ENCODE assay signal across 17 cellular contexts in the genomic region with DNA sequence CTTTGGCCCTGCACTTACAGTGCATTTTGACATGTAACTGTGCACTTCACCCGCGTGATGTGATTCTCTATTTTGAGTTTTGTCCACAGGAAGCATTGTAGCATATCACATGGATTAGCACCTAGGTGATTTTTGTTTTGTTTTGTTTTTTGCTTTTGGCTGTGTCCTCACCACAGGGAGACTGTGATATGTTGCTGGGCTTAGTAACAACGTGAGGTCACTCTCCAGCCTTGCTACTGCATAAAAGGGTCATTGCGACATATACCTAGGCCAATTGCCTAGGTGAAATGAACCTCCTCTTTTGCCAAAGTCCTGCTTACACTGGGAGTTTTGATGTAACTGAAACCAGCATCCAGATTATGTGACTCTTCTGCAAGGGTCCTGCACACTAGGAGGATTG.
DNase-seq lines count a peak whose midpoint lies in the region; ATAC-seq, FAIRE-seq and TF ChIP-seq lines count a peak whose summit lies in the region.
"Had no signal": no experiment of that assay in that cellular context is flagged by ENCODE, and none has a peak within 500 bp of the region (broad histone marks: within the 10 kb centered on the region; RNA-seq: fewer than 3 reads in every experiment).

No MANE protein-coding gene starts in this region.

- no peak overlapping the region for H3K4me3 ChIP-seq in left ventricle myocardium inferior
- H3K4me3 ChIP-seq in fibroblast of pulmonary artery (replicated peaks; ENCODE audit: low read depth, low read length): no peak overlapping the region
- H3K4me3 ChIP-seq in HepG2 (replicated peaks in 1 of 3; ENCODE audit: insufficient read depth in 1 of 3, low read depth in 2 of 3, low read length in 3 of 3): no peak overlapping the region
- H3K4me3 ChIP-seq in CD8-positive, alpha-beta T cell (ENCODE audit: low read depth, low read length): no peak overlapping the region
- H3K4me3 ChIP-seq: GM23338 had no signal

- no peak overlapping the region for H2AFZ ChIP-seq in HepG2 (ENCODE audit: low read length)
- H2AFZ ChIP-seq: GM23338 had no signal

- no peaks in the 10 kb centered on the region for H4K20me1 ChIP-seq in HepG2 (ENCODE audit: insufficient read depth, low read length)

- H3K36me3 Mint-ChIP-seq in CD8-positive, alpha-beta T cell: no peaks in the 10 kb centered on the region
- H3K36me3 Mint-ChIP-seq: CD4-positive, alpha-beta memory T cell had no signal

- H3K27ac ChIP-seq in left ventricle myocardium inferior (replicated peaks) (peak overlapping the region; percentile 57), HepG2 (ENCODE audit: extremely low read length, insufficient read depth, low read length) (no peak overlapping the region)
- H3K27ac ChIP-seq in CD8-positive, alpha-beta T cell (ENCODE audit: low read depth, low read length): no peak overlapping the region

- 16% methylated on average over 4 of the region's 4 CpGs for WGBS in HepG2 (ENCODE audit: low lambda C conversion rate)

- no peaks in the 10 kb centered on the region for H3K4me1 Mint-ChIP-seq in CD8-positive, alpha-beta T cell (ENCODE audit: low read depth)
- H3K4me1 Mint-ChIP-seq: CD4-positive, alpha-beta memory T cell; GM23338; H9 had no signal

- TF ChIP-seq EP300 in HepG2 (IDR thresholded peaks at IDR 0.05; ENCODE audit: low read depth in 2 of 2, low read length in 2 of 2): no peak
- TF ChIP-seq EP300 in HepG2 (CRISPR knock-in tag; IDR thresholded peaks at IDR 0.05; ENCODE audit: borderline replicate concordance): no peak

- in situ Hi-C loops in HepG2 (cut with HindIII; ENCODE audit: extremely low pct_ligation_motif_present, low pct_unique_long_range_greater_than_20kb): no loop called here

- H3K27me3 ChIP-seq in left ventricle myocardium inferior (ENCODE audit: low read depth) (no peaks in the 10 kb centered on the region), HepG2 (ENCODE audit: control insufficient read depth in 1 of 2, insufficient read depth in 2 of 2, low read length in 2 of 2) (no peaks in the 10 kb centered on the region)
- H3K27me3 ChIP-seq in CD8-positive, alpha-beta T cell (ENCODE audit: insufficient read depth, low read length): no peaks in the 10 kb centered on the region

- no TSS peak for BruUV-seq in HepG2 (replicated peaks; lab: Mats Ljungman, UMichigan)

- DNase-seq in left ventricle myocardium inferior: no peak
- no peak for DNase-seq in cardiac septum (ENCODE audit: low spot score)
- peak; percentile 3 for DNase-seq in fibroblast of pulmonary artery (ENCODE audit: low read depth)
- no peak for DNase-seq in HepG2 (ENCODE audit: low spot score)
- DNase-seq in CD8-positive, alpha-beta T cell: no peak
- DNase-seq: C1 segment of cervical spinal cord; Caco-2; CD4-positive, alpha-beta memory T cell; DMS153; DND-41; H9 had no signal

- TF ChIP-seq CTCF in left ventricle myocardium inferior (IDR thresholded peaks at IDR 0.05; ENCODE audit: borderline replicate concordance) (no peak), fibroblast of pulmonary artery (IDR thresholded peaks at IDR 0.05; ENCODE audit: low read length, missing control alignments) (no peak), HepG2 (CRISPR knock-in tag; IDR thresholded peaks at IDR 0.05) (no peak)
- no peak for TF ChIP-seq CTCF in CD8-positive, alpha-beta T cell (IDR thresholded peaks at IDR 0.05)

- no peaks in the 10 kb centered on the region for H3K9me3 Mint-ChIP-seq in CD8-positive, alpha-beta T cell
- H3K9me3 Mint-ChIP-seq: CD4-positive, alpha-beta memory T cell; H9 had no signal

- H3K79me2 ChIP-seq in HepG2 (ENCODE audit: insufficient read depth, low read length): no peaks in the 10 kb centered on the region

- no peak overlapping the region for H3K4me3 Mint-ChIP-seq in CD8-positive, alpha-beta T cell
- H3K4me3 Mint-ChIP-seq: CD4-positive, alpha-beta memory T cell; GM23338; H9 had no signal

- CTCF ChIA-PET in HepG2 (lab: Yijun Ruan, JAX; ENCODE audit: low intra/inter-chr PET ratio, low total read pairs): no interaction called here
- CTCF ChIA-PET in CD8-positive, alpha-beta T cell (lab: Charles Lee): no interaction called here

- FAIRE-seq in HepG2 (lab: Jason Lieb, UNC): no peak
- FAIRE-seq: G401.6, GM12892, GM19239 had no signal

- H3K4me1 ChIP-seq in left ventricle myocardium inferior (no peaks in the 10 kb centered on the region), HepG2 (ENCODE audit: insufficient read depth, low read length) (no peaks in the 10 kb centered on the region)
- H3K4me1 ChIP-seq in CD8-positive, alpha-beta T cell (ENCODE audit: insufficient read depth, low read length): no peaks in the 10 kb centered on the region
- H3K4me1 ChIP-seq: Caco-2 had no signal

- no peak for TF ChIP-seq POLR2A in HepG2 (IDR thresholded peaks at IDR 0.05; ENCODE audit: insufficient read depth in 1 of 2, low read depth in 2 of 2, low read length in 2 of 2)

- H3K9me3 ChIP-seq in left ventricle myocardium inferior (replicated peaks): no peaks in the 10 kb centered on the region
- peaks cover 34% of the 10 kb centered on the region for H3K9me3 ChIP-seq in HepG2 (ENCODE audit: low read length)
- H3K9me3 ChIP-seq in CD8-positive, alpha-beta T cell (ENCODE audit: low read length): no peaks in the 10 kb centered on the region
- H3K9me3 ChIP-seq: Caco-2 had no signal

- no peaks in the 10 kb centered on the region for H3K36me3 ChIP-seq in left ventricle myocardium inferior
- H3K36me3 ChIP-seq in HepG2 (replicated peaks in 1 of 2; ENCODE audit: control insufficient read depth in 1 of 2, insufficient read depth in 2 of 2, low read length in 2 of 2): no peaks in the 10 kb centered on the region
- no peaks in the 10 kb centered on the region for H3K36me3 ChIP-seq in CD8-positive, alpha-beta T cell (ENCODE audit: insufficient read depth, low read length)

- H3K9ac ChIP-seq in HepG2 (ENCODE audit: insufficient read depth, low read depth, low read length): no peak overlapping the region

- ATAC-seq in HepG2 (no peak), GM18519 (IDR thresholded peaks at IDR 0.05; ENCODE audit: low FRiP score, unreplicated experiment) (no peak)
- no peak for ATAC-seq in CD8-positive, alpha-beta T cell
- ATAC-seq: GM23338, HCT116 had no signal

- H3K27me3 Mint-ChIP-seq in CD8-positive, alpha-beta T cell (ENCODE audit: low read depth): no peaks in the 10 kb centered on the region
- H3K27me3 Mint-ChIP-seq: CD4-positive, alpha-beta memory T cell had no signal

- intact Hi-C loops in left ventricle myocardium inferior (cut with micrococcal nuclease): no loop called here
- intact Hi-C loops in cardiac septum (cut with DNase I): no loop called here
- intact Hi-C loops in HepG2 (cut with micrococcal nuclease; ENCODE audit: unreplicated experiment): no loop called here
- intact Hi-C loops in CD8-positive, alpha-beta T cell (cut with DNase I, micrococcal nuclease): loop anchor here in 1 of 2 experiments (10.0 kb wide), 1 partner anchor 650 kb away; no protein-coding TSS in a partner anchor

- no peak for TF ChIP-seq RAD21 in HepG2 (CRISPR knock-in tag; IDR thresholded peaks at IDR 0.05)

- H3K27ac Mint-ChIP-seq in CD8-positive, alpha-beta T cell: no peak overlapping the region
- H3K27ac Mint-ChIP-seq: CD4-positive, alpha-beta memory T cell; GM23338; H9 had no signal

- POLR2A ChIA-PET in HepG2 (lab: Yijun Ruan, JAX): no interaction called here
- POLR2A ChIA-PET in CD8-positive, alpha-beta T cell (lab: Charles Lee): no interaction called here

- no peak overlapping the region for H3K4me2 ChIP-seq in HepG2 (ENCODE audit: low read depth, low read length)
- H3K4me2 ChIP-seq: GM23338 had no signal

TF ChIP-seq in HepG2, 621 proteins besides CTCF, POLR2A, EP300 and RAD21:
- TF ChIP-seq CEBPB (IDR thresholded peaks at IDR 0.05; ENCODE audit: borderline replicate concordance, low read depth, low read length) (peak; percentile 8; the same call in 1 of the 2 replicates), SMAD9 (CRISPR knock-in tag; IDR thresholded peaks at IDR 0.05) (no peak), ZNF597 (CRISPR knock-in tag; IDR thresholded peaks at IDR 0.05) (no peak), ZNF776 (CRISPR knock-in tag; IDR thresholded peaks at IDR 0.05) (no peak), TBP (CRISPR knock-in tag; IDR thresholded peaks at IDR 0.05) (no peak), ARHGAP35 (CRISPR knock-in tag; IDR thresholded peaks at IDR 0.05; ENCODE audit: borderline replicate concordance) (no peak)
- TF ChIP-seq, protein P1, sequence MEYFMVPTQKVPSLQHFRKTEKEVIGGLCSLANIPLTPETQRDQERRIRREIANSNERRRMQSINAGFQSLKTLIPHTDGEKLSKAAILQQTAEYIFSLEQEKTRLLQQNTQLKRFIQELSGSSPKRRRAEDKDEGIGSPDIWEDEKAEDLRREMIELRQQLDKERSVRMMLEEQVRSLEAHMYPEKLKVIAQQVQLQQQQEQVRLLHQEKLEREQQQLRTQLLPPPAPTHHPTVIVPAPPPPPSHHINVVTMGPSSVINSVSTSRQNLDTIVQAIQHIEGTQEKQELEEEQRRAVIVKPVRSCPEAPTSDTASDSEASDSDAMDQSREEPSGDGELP (IDR thresholded peaks at IDR 0.05; ENCODE audit: borderline replicate concordance, low read depth): no peak
